Comparison of ENCODE assay signal across 8 cellular contexts in the genomic region with DNA sequence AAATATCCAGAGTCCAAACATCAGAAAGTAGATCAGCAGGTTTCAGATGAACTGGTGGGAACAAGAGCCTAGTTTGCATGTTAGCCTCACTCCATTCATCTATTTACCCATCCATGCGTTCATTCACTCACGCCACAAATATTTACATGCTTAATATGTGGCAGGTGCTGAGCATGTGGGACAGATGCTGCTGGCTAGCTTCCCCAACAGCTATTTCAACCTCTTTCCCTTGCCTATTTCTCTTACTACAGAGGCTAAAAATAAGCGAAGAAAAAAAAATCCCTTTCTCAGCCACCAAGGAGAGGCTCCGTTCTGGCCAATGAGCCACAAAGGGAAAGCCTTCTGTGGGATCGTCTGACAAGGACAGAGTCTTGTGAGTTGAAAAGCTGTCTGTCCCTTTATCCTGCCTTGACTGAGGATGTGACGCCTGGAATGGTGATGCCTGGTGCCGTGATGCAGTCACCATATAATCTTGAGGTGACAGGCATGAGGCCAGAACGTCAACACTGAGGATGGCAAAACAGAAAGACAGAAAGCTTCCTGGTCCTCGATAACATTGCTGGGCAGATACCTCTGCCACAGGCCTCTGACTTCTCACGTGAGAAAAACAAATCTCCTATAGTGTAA.
A peak's percentile ranks its signal among the peaks of the same experiment; 100 is the strongest.
DNase-seq lines count a peak whose midpoint lies in the region; ATAC-seq and TF ChIP-seq lines count a peak whose summit lies in the region.

No MANE protein-coding gene starts in this region.

- intact Hi-C loops in lower lobe of right lung (cut with DNase I): no loop called here

- H3K9me3 ChIP-seq in lower lobe of right lung: no peaks in the 10 kb centered on the region

- DNase-seq in NCI-H2107 treated with DMSO at 0.1 percent for 48 hours (lab: John Stamatoyannopoulos, UW; ENCODE audit: unreplicated experiment): peak; percentile 53
- DNase-seq in NCI-H2107 (lab: John Stamatoyannopoulos, UW): no peak
- DNase-seq in NCI-H345 treated with DMSO at 0.1 percent for 48 hours (lab: John Stamatoyannopoulos, UW; ENCODE audit: unreplicated experiment): peak; percentile 78
- peak; percentile 31 for DNase-seq in skeletal muscle cell (ENCODE audit: low read depth)
- DNase-seq in AG08396 (ENCODE audit: low spot score): no peak
- DNase-seq in lower lobe of right lung: no peak
- DNase-seq in activated naive CD4-positive, alpha-beta T cell treated with Interleukin-2 at 50 U/mL for 16 hours: no peak

- no peaks in the 10 kb centered on the region for H3K4me1 ChIP-seq in lower lobe of right lung

- ATAC-seq in HG02981 (IDR thresholded peaks at IDR 0.05; ENCODE audit: unreplicated experiment) (peak; percentile 83), lower lobe of right lung (no peak)

- H3K4me3 ChIP-seq in skeletal muscle cell (ENCODE audit: low read depth, low read length) (no peak overlapping the region), lower lobe of right lung (no peak overlapping the region)

- no peaks in the 10 kb centered on the region for H3K36me3 ChIP-seq in lower lobe of right lung

- H3K27me3 ChIP-seq in lower lobe of right lung (ENCODE audit: low read depth): no peaks in the 10 kb centered on the region

- H3K27ac ChIP-seq in lower lobe of right lung: no peak overlapping the region

- no peak for TF ChIP-seq CTCF in lower lobe of right lung (IDR thresholded peaks at IDR 0.05)

Comparison
In these comparisons a context has a peak if more than half of its experiments do, and no peak if none do; other contexts are left out.
1. DNase-seq: peak in NCI-H2107 treated with DMSO at 0.1 percent for 48 hours (single experiment), NCI-H345 treated with DMSO at 0.1 percent for 48 hours (single experiment) and skeletal muscle cell (single experiment); none in NCI-H2107 (single experiment), AG08396 (single experiment), lower lobe of right lung (single experiment) and activated naive CD4-positive, alpha-beta T cell treated with Interleukin-2 at 50 U/mL for 16 hours (single experiment).